23 cellular contexts compared by ENCODE assay signal in genomic region chr11:131829725-131830124, GRCh38.
DNase-seq lines count a peak whose midpoint lies in the region; ATAC-seq, FAIRE-seq and TF ChIP-seq lines count a peak whose summit lies in the region.
"Had no signal": no experiment of that assay in that cellular context is flagged by ENCODE, and none has a peak within 500 bp of the region (broad histone marks: within the 10 kb centered on the region; RNA-seq: fewer than 3 reads in every experiment).

No MANE protein-coding gene starts in this region.

- FAIRE-seq in GM12891 (lab: Jason Lieb, UNC) = peak; percentile 9
- peak; percentile 7 for FAIRE-seq in GM12878 (lab: Jason Lieb, UNC)
- FAIRE-seq: A204.1, D721Med, HTR-8/SVneo, RCC 7860 had no signal

- TF ChIP-seq RAD21 in GM12878 (IDR thresholded peaks at IDR 0.05; ENCODE audit: insufficient read depth, low read depth, low read length) = no peak

- H3K79me2 ChIP-seq in GM12878 (ENCODE audit: control insufficient read depth, insufficient read depth, low read length) = no peaks in the 10 kb centered on the region

- TF ChIP-seq EP300 in GM12878 (IDR thresholded peaks at IDR 0.05; ENCODE audit: borderline replicate concordance in 1 of 2, control insufficient read depth in 1 of 2, low read depth in 2 of 2, low read length in 2 of 2) = no peak

- 0% methylated on average over 1 of the region's 1 CpG for WGBS in GM12878 (ENCODE audit: insufficient coverage, insufficient replicate concordance, low lambda C conversion rate, missing lambda C conversion rate)

- no peak overlapping the region for H2AFZ ChIP-seq in GM12878 (ENCODE audit: control insufficient read depth, low read depth, low read length)

- CTCF ChIA-PET in GM12878 (lab: Yijun Ruan, JAX) = interaction anchor here (1.3 kb wide), 1 partner anchor 38 kb away, joined by 3 read pairs; no protein-coding TSS in a partner anchor

- no peaks in the 10 kb centered on the region for H4K20me1 ChIP-seq in GM12878 (ENCODE audit: control insufficient read depth, insufficient read depth)

- no peak overlapping the region for H3K4me2 ChIP-seq in GM12878 (ENCODE audit: control insufficient read depth, insufficient read depth)

- TF ChIP-seq POLR2A in GM12891 (IDR thresholded peaks at IDR 0.05; ENCODE audit: low read depth, low read length) (no peak), GM12878 (IDR thresholded peaks at IDR 0.05; ENCODE audit: low read depth, low read length) (no peak)

- in situ Hi-C loops in GM12878 (cut with MboI) = no loop called here

- H3K36me3 ChIP-seq in GM12878 (ENCODE audit: control insufficient read depth in 2 of 2, insufficient read depth in 2 of 2, low read length in 1 of 2) = no peaks in the 10 kb centered on the region
- H3K36me3 ChIP-seq: SJSA1 had no signal

- intact Hi-C loops in GM12878 (cut with micrococcal nuclease; ENCODE audit: unreplicated experiment) = no loop called here

- no peak for TF ChIP-seq CTCF in GM12878 (IDR thresholded peaks at IDR 0.05 in 2 of 3, conservative IDR thresholded peaks at IDR 0.05 in 1 of 3; ENCODE audit: control insufficient read depth in 2 of 3, extremely low read depth in 1 of 3, insufficient read depth in 1 of 3, low read depth in 3 of 3, low read length in 3 of 3)

- no peaks in the 10 kb centered on the region; a peak in 1 of 4 replicates for H3K27me3 ChIP-seq in GM12878 (replicated peaks in 1 of 2; ENCODE audit: control insufficient read depth in 2 of 2, insufficient read depth in 2 of 2, low read length in 1 of 2)
- H3K27me3 ChIP-seq: SJSA1 had no signal

- ATAC-seq in GM19397 (IDR thresholded peaks at IDR 0.05; ENCODE audit: unreplicated experiment) (peak; percentile 58), HG03354 (IDR thresholded peaks at IDR 0.05; ENCODE audit: poor library complexity, severe bottlenecking, unreplicated experiment) (peak; percentile 44), GM12878 (0 out of 3 replicates have a peak, but pooled peaks have one; percentile 28), GM19395 (IDR thresholded peaks at IDR 0.05; ENCODE audit: unreplicated experiment) (no peak)

- no TSS peak for BruUV-seq in GM12878 (replicated peaks; lab: Mats Ljungman, UMichigan)

- no peak overlapping the region for H3K9ac ChIP-seq in GM12878 (ENCODE audit: control insufficient read depth, insufficient read depth, low read length)

- RAD21 ChIA-PET in GM12878 (lab: Charles Lee; ENCODE audit: unreplicated experiment) = no interaction called here

- H3K27ac ChIP-seq in GM12878 (ENCODE audit: control insufficient read depth, insufficient read depth) = no peak overlapping the region
- H3K27ac ChIP-seq: SJSA1 had no signal

- H3K9me3 ChIP-seq in GM12878 (replicated peaks; ENCODE audit: control insufficient read depth, insufficient read depth, low read length) = no peaks in the 10 kb centered on the region
- H3K9me3 ChIP-seq: SJSA1 had no signal

- H3K4me1 ChIP-seq in GM12878 (ENCODE audit: control insufficient read depth, insufficient read depth, low read length) = no peaks in the 10 kb centered on the region
- H3K4me1 ChIP-seq: SJSA1 had no signal

- no peak overlapping the region for H3K4me3 ChIP-seq in GM12878
- H3K4me3 ChIP-seq: SJSA1 had no signal

- POLR2A ChIA-PET in GM12878 (lab: Charles Lee) = no interaction called here

- DNase-seq in GM12891 (ENCODE audit: insufficient read length, low spot score) (no peak), GM12878 (ENCODE audit: low read depth, low spot score) (no peak), DMS79 treated with DMSO at 0.1 percent for 48 hours (lab: John Stamatoyannopoulos, UW) (no peak), NCI-H1436 treated with DMSO at 0.1 percent for 48 hours (lab: John Stamatoyannopoulos, UW) (no peak)
- DNase-seq: DMS53, H7, HFFc6, KG1, NCI-H1092 treated with DMSO at 0.1 percent for 48 hours, NCI-H146, NCI-H2029, NCI-H226, NCI-H510A treated with DMSO at 0.1 percent for 48 hours, NCI-H82, T-helper 1 cell had no signal

- SMC1A ChIA-PET in GM12878 (lab: Charles Lee; ENCODE audit: uncharacterized antibody, unreplicated experiment) = interaction anchor here (1.2 kb wide), 1 partner anchor 232 kb away, joined by 3 read pairs; no protein-coding TSS in a partner anchor

TF ChIP-seq in GM12891, 5 proteins besides CTCF, POLR2A, EP300 and RAD21:
- TF ChIP-seq TAF1 (IDR thresholded peaks at IDR 0.05; ENCODE audit: low read depth, low read length) (no peak), PAX5 (IDR thresholded peaks at IDR 0.05; ENCODE audit: insufficient read depth, low read length, severe bottlenecking) (no peak), SPI1 (IDR thresholded peaks at IDR 0.05; ENCODE audit: low read depth, low read length) (no peak), POU2F2 (IDR thresholded peaks at IDR 0.05; ENCODE audit: low read depth, low read length) (no peak), POLR2AphosphoS5 (IDR thresholded peaks at IDR 0.05; ENCODE audit: low read depth, low read length) (no peak)

TF ChIP-seq in GM12878, 131 proteins besides CTCF, POLR2A, EP300 and RAD21:
- TF ChIP-seq IRF4 (IDR thresholded peaks at IDR 0.05; ENCODE audit: low read depth, low read length) (no peak), POU2F2 (IDR thresholded peaks at IDR 0.05; ENCODE audit: borderline replicate concordance, low read depth, low read length) (0 out of 3 replicates have a peak, but pooled peaks have one; percentile 20), RUNX3 (IDR thresholded peaks at IDR 0.05; ENCODE audit: low read length) (peak; percentile 33; the same call in 1 of the 2 replicates), PAX8 (IDR thresholded peaks at IDR 0.05) (no peak), ETV6 (conservative IDR thresholded peaks at IDR 0.05 in 1 of 2, IDR thresholded peaks at IDR 0.05 in 1 of 2; ENCODE audit: borderline replicate concordance in 1 of 2, low read depth in 1 of 2) (no peak), ZNF687 (IDR thresholded peaks at IDR 0.05) (no peak)
TF ChIP-seq in GM12878: peak in this region for 2.
